Comparison of ENCODE assay signal across 7 cellular contexts in genomic region chr17:48307814-48308411, GRCh38.
DNase-seq lines count a peak whose midpoint lies in the region; ATAC-seq and TF ChIP-seq lines count a peak whose summit lies in the region.

No MANE protein-coding gene starts in this region.

- H3K27ac ChIP-seq in mammary epithelial cell (ENCODE audit: insufficient read depth, low read depth, low read length): no peak overlapping the region

- no peak overlapping the region for H3K4me3 ChIP-seq in GM12865 (ENCODE audit: low read depth, low read length)
- H3K4me3 ChIP-seq in mammary epithelial cell (replicated peaks in 1 of 3; ENCODE audit: insufficient read depth in 1 of 3, low read depth in 2 of 3, low read length in 3 of 3): no peak overlapping the region

- no peaks in the 10 kb centered on the region for H4K20me1 ChIP-seq in mammary epithelial cell (ENCODE audit: insufficient read depth, low read length)

- no peak overlapping the region for H2AFZ ChIP-seq in mammary epithelial cell (ENCODE audit: low read depth, low read length)

- TF ChIP-seq CTCF in GM12865 (IDR thresholded peaks at IDR 0.05; ENCODE audit: insufficient read depth, low read depth, low read length, missing control alignments) (peak; percentile 85), mammary epithelial cell (conservative IDR thresholded peaks at IDR 0.05 in 1 of 2, IDR thresholded peaks at IDR 0.05 in 1 of 2; ENCODE audit: extremely low read depth in 1 of 2, insufficient read depth in 1 of 2, low read depth in 1 of 2, low read length in 2 of 2) (peak; percentile 91 to 96)

- BruUV-seq in mammary epithelial cell (replicated peaks; lab: Mats Ljungman, UMichigan): no TSS peak

- H3K9me3 ChIP-seq in mammary epithelial cell (replicated peaks; ENCODE audit: insufficient read depth, low read length): no peaks in the 10 kb centered on the region

- dilution Hi-C loops in mammary epithelial cell (cut with HindIII; ENCODE audit: low sequenced_read_pairs): no loop called here

- no peaks in the 10 kb centered on the region for H3K79me2 ChIP-seq in mammary epithelial cell (ENCODE audit: insufficient read depth, low read length)

- H3K9ac ChIP-seq in mammary epithelial cell (ENCODE audit: insufficient read depth, low read length): no peak overlapping the region

- intact Hi-C loops in mammary epithelial cell (cut with micrococcal nuclease): loop anchor here (1.0 to 5.0 kb wide), 5 partner anchors 51 to 310 kb away; partner anchors contain the start of gene HOXB5
- intact Hi-C loops in left colon (cut with DNase I, micrococcal nuclease): no loop called here

- no peaks in the 10 kb centered on the region for H3K4me1 ChIP-seq in mammary epithelial cell (ENCODE audit: insufficient read depth, low read length)

- CTCF ChIA-PET in mammary epithelial cell (lab: Charles Lee; ENCODE audit: low non-redundant PET): interaction anchor here (0.5 to 1.0 kb wide), 5 partner anchors 28 to 491 kb away, joined by 3 to 8 read pairs (median 4); no protein-coding TSS in a partner anchor

- in situ Hi-C loops in mammary epithelial cell (cut with MboI; ENCODE audit: low sequenced_read_pairs in 2 of 2): no loop called here

- H3K27me3 ChIP-seq in mammary epithelial cell (ENCODE audit: insufficient read depth, low read length): peaks cover 20% of the 10 kb centered on the region

- ATAC-seq in left colon (peak; percentile 93), HG03175 (IDR thresholded peaks at IDR 0.05; ENCODE audit: unreplicated experiment) (no peak)

- H3K36me3 ChIP-seq in mammary epithelial cell (ENCODE audit: insufficient read depth, low read length): no peaks in the 10 kb centered on the region

- WGBS in mammary epithelial cell (ENCODE audit: low coverage, missing lambda C conversion rate): 2% methylated on average over 4 of the region's 4 CpGs

- no peak overlapping the region for H3K4me2 ChIP-seq in mammary epithelial cell (ENCODE audit: insufficient read depth, low read depth, low read length)

- DNase-seq in GM12865 (ENCODE audit: low read depth): peak; percentile 84
- DNase-seq in NCI-H1092 (lab: John Stamatoyannopoulos, UW): peak; percentile 53
- DNase-seq in T-helper 9 cell: peak; percentile 32
- DNase-seq in mammary epithelial cell: peak; percentile 37
- DNase-seq in left colon: peak; percentile 37 to 67
- DNase-seq in stimulated activated CD4-positive, alpha-beta T cell treated with anti-CD3 and anti-CD28 coated beads, TNF-alpha, amount 100 ng/mL, for 48 hours (ENCODE audit: low read depth in 3 of 3): peak; percentile 7 to 26 (median 11)

Comparison
In these comparisons a context has a peak if more than half of its experiments do, and no peak if none do; other contexts are left out.
1. DNase-seq: peak in every context shown above with its lines; median percentile 84 in GM12865; 53 in NCI-H1092; 52 in left colon; 37 in mammary epithelial cell; 32 in T-helper 9 cell; 11 in stimulated activated CD4-positive, alpha-beta T cell treated with anti-CD3 and anti-CD28 coated beads, TNF-alpha, amount 100 ng/mL, for 48 hours.